2 cellular contexts compared by ENCODE assay signal in the genomic region with DNA sequence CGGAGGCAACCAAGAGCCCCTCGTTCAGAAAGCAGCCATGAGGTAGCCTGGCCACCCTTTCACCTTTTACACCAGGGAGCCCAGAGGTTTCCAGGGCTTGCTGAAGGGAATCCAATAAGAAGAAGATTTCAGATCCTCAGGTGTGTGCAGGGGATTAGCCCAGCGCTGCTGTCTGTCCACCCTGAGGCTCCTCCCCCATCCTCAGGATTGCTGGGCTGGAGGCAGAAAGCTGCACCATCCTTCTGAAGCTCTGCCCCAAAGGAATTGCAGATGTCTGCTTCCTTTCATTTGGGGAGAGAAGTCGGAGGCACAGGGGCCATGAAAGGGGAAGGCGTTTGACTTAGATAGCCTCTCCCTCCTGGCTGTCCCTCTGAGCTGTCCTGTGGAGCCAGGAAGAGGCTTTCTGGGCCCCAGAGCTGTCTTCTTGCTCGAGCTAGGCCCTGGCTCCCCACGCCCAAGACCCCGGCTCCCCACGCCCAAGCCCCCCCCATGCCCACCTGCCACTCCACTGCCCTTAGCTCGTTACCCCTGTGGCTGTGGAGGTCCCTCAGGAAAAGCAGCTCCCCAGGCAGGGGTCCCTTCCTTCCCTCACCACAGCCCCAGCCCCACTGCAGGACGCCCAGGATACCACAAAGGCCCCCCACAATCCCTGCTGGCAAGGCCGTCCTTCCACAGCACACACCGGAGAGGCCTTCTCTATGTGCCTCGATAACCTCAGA.
TF ChIP-seq lines count a peak whose summit lies in the region.

No MANE protein-coding gene starts in this region.

TF ChIP-seq in SK-N-SH, 30 proteins besides CTCF, POLR2A, EP300 and RAD21 (continued from another document):
- TF ChIP-seq, protein P1, sequence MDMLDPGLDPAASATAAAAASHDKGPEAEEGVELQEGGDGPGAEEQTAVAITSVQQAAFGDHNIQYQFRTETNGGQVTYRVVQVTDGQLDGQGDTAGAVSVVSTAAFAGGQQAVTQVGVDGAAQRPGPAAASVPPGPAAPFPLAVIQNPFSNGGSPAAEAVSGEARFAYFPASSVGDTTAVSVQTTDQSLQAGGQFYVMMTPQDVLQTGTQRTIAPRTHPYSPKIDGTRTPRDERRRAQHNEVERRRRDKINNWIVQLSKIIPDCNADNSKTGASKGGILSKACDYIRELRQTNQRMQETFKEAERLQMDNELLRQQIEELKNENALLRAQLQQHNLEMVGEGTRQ (IDR thresholded peaks at IDR 0.05; ENCODE audit: borderline replicate concordance, low read depth, low read length), result no peak
- no peak for TF ChIP-seq FOXJ3 (CRISPR knock-in tag; IDR thresholded peaks at IDR 0.05)

TF ChIP-seq in SK-N-SH treated with all-trans-retinoic acid at 6 μM for 48 hours, 23 proteins besides CTCF, POLR2A, EP300 and RAD21 (continued from another document):
- TF ChIP-seq ZNF70 (CRISPR knock-in tag; IDR thresholded peaks at IDR 0.05) (no peak), ESRRG (CRISPR knock-in tag; IDR thresholded peaks at IDR 0.05) (no peak), ZFP3 (CRISPR knock-in tag; IDR thresholded peaks at IDR 0.05) (no peak)
- TF ChIP-seq, protein P2, sequence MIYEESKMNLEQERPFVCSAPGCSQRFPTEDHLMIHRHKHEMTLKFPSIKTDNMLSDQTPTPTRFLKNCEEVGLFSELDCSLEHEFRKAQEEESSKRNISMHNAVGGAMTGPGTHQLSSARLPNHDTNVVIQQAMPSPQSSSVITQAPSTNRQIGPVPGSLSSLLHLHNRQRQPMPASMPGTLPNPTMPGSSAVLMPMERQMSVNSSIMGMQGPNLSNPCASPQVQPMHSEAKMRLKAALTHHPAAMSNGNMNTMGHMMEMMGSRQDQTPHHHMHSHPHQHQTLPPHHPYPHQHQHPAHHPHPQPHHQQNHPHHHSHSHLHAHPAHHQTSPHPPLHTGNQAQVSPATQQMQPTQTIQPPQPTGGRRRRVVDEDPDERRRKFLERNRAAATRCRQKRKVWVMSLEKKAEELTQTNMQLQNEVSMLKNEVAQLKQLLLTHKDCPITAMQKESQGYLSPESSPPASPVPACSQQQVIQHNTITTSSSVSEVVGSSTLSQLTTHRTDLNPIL (CRISPR knock-in tag; IDR thresholded peaks at IDR 0.05; ENCODE audit: low read depth), result no peak
- TF ChIP-seq, protein P3, sequence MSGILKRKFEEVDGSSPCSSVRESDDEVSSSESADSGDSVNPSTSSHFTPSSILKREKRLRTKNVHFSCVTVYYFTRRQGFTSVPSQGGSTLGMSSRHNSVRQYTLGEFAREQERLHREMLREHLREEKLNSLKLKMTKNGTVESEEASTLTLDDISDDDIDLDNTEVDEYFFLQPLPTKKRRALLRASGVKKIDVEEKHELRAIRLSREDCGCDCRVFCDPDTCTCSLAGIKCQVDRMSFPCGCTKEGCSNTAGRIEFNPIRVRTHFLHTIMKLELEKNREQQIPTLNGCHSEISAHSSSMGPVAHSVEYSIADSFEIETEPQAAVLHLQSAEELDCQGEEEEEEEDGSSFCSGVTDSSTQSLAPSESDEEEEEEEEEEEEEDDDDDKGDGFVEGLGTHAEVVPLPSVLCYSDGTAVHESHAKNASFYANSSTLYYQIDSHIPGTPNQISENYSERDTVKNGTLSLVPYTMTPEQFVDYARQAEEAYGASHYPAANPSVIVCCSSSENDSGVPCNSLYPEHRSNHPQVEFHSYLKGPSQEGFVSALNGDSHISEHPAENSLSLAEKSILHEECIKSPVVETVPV (CRISPR knock-in tag; IDR thresholded peaks at IDR 0.05), result no peak
TF ChIP-seq in SK-N-SH treated with all-trans-retinoic acid at 6 μM for 48 hours: peak in this region for 0.
